12 cellular contexts compared by ENCODE assay signal in genomic region chr15:88479169-88479568, GRCh38.
"Had no signal": no experiment of that assay in that cellular context is flagged by ENCODE, and none has a peak within 500 bp of the region (broad histone marks: within the 10 kb centered on the region; RNA-seq: fewer than 3 reads in every experiment).

No MANE protein-coding gene starts in this region.

- ATAC-seq: activated T-helper 17 cell treated with anti-CD3 and anti-CD28 coated beads, Interleukin-2, amount 50 U/mL, for 72 hours; gastroesophageal sphincter; stimulated activated effector memory CD8-positive, alpha-beta T cell treated with anti-CD3 and anti-CD28 coated beads, Interleukin-12 subunit alpha, Interleukin-12 subunit beta, amount 100 ng/mL, for 72 hours had no signal

- DNase-seq: activated CD4-positive, alpha-beta T cell treated with anti-CD3 and anti-CD28 coated beads, Interleukin-2, amount 10 ng/mL, durations not matched to agents 7 days and 5 days; activated CD4-positive, CD25-positive, alpha-beta regulatory T cell; activated CD8-positive, alpha-beta memory T cell treated with anti-CD3 and anti-CD28 coated beads for 24 hours; activated naive CD4-positive, alpha-beta T cell treated with anti-CD3 and anti-CD28 coated beads for 36 hours; activated T-cell treated with anti-CD3 and anti-CD28 coated beads for 4 hours; colonic mucosa; kidney glomerular epithelial cell; retina; tibial artery had no signal
